Comparison of ENCODE assay signal across 2 cellular contexts in the genomic region with DNA sequence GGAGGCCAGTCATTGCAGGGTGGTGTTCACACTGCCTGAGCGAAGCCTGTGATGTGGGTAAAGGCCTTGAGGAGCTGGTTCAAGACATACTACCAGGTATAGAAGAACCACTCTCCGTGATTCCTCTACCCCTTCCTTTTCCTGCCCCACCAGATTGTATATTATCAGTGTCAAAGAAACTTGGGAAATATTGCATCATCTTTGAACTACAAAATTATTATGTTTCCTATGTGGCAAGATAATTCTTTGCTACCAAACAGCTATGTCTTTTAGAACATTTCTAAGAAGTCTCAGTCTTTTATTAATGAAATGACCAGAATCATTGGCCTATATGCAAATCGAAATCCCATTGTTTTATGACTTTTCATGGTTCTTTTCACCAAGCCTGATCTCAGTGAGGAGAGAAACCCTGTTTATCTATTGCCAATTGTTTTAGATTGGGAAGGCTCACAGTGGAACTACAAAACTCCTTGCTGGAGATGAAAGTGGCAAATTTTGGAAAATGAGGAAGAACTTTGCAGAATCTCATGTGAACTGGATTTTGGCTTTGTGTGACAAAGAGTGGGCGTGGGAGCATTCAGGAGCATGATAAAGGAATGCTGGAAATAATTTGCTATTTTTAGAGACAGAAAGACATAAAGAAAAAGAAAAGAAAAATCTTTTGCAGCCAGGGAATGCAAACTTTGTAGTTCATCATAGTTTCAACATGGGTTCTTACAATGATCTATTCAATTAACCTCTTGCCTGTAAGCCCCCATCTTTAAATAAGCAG.
A peak's percentile ranks its signal among the peaks of the same experiment; 100 is the strongest.
TF ChIP-seq lines count a peak whose summit lies in the region.

No MANE protein-coding gene starts in this region.

TF ChIP-seq in IMR-90, 13 proteins besides CTCF, POLR2A, EP300 and RAD21:
- TF ChIP-seq SMC3 (IDR thresholded peaks at IDR 0.05; ENCODE audit: low read depth, low read length) (no peak), CEBPB (IDR thresholded peaks at IDR 0.05; ENCODE audit: low read depth, low read length) (peak; percentile 75)
TF ChIP-seq in IMR-90: peak in this region for 1.

TF ChIP-seq in H1, 55 proteins besides CTCF, POLR2A, EP300 and RAD21:
- peak; percentile 61; the same call in 1 of the 2 replicates for TF ChIP-seq CEBPB (IDR thresholded peaks at IDR 0.05; ENCODE audit: low read depth, low read length)
- TF ChIP-seq ASH2L (IDR thresholded peaks at IDR 0.05; ENCODE audit: low read length), result no peak
